Comparison of ENCODE assay signal across 10 cellular contexts in genomic region chr3:124786491-124787241, GRCh38. TPM values are rescaled to one million over a fixed set of nuclear protein-coding genes. Genes with fewer than 3 reads are reported as not detected.
A peak's percentile ranks its signal among the peaks of the same experiment; 100 is the strongest.
DNase-seq lines count a peak whose midpoint lies in the region; ATAC-seq and TF ChIP-seq lines count a peak whose summit lies in the region.
"Had no signal": no experiment of that assay in that cellular context is flagged by ENCODE, and none has a peak within 500 bp of the region (broad histone marks: within the 10 kb centered on the region; RNA-seq: fewer than 3 reads in every experiment).

No MANE protein-coding gene starts in this region.

- H3K4me1 Mint-ChIP-seq in dendritic cell treated with granulocyte-macrophage colony-stimulating factor and Interleukin-4, amounts not matched to agents 40 ng/mL and 50 ng/mL, for 4 days (ENCODE audit: low read depth) = peaks cover 47% of the 10 kb centered on the region
- peaks cover 37% of the 10 kb centered on the region for H3K4me1 Mint-ChIP-seq in CD14-positive monocyte
- H3K4me1 Mint-ChIP-seq: central memory CD8-positive, alpha-beta T cell had no signal

- intact Hi-C loops in dendritic cell treated with granulocyte-macrophage colony-stimulating factor and Interleukin-4, amounts not matched to agents 40 ng/mL and 50 ng/mL, for 4 days (cut with micrococcal nuclease) = loop anchor here (1.0 kb wide), 1 partner anchor 115 kb away; no protein-coding TSS in a partner anchor
- intact Hi-C loops in CD14-positive monocyte (cut with micrococcal nuclease) = no loop called here

- peaks cover 10% of the 10 kb centered on the region for H3K36me3 Mint-ChIP-seq in dendritic cell treated with granulocyte-macrophage colony-stimulating factor and Interleukin-4, amounts not matched to agents 40 ng/mL and 50 ng/mL, for 4 days (ENCODE audit: low read depth)
- no peaks in the 10 kb centered on the region for H3K36me3 Mint-ChIP-seq in CD14-positive monocyte

- no peak for ATAC-seq in HG02642 (IDR thresholded peaks at IDR 0.05; ENCODE audit: poor library complexity, unreplicated experiment)

- H3K27ac ChIP-seq in muscle layer of duodenum (ENCODE audit: low read length) = peak overlapping the region; percentile 16

- H3K27me3 ChIP-seq in muscle layer of duodenum (ENCODE audit: low read depth, low read length) = no peaks in the 10 kb centered on the region

- no peak for TF ChIP-seq CTCF in CD14-positive monocyte (IDR thresholded peaks at IDR 0.05)

- H3K4me3 ChIP-seq in muscle layer of duodenum (ENCODE audit: low read depth in 1 of 2, low read length in 2 of 2) = no peak overlapping the region

- no peaks in the 10 kb centered on the region for H3K9me3 ChIP-seq in muscle layer of duodenum (ENCODE audit: control insufficient read depth in 1 of 2, low read length in 2 of 2)

- H3K27me3 Mint-ChIP-seq in dendritic cell treated with granulocyte-macrophage colony-stimulating factor and Interleukin-4, amounts not matched to agents 40 ng/mL and 50 ng/mL, for 4 days = peaks cover 17% of the 10 kb centered on the region
- peaks cover 2 to 11% (median 8%) of the 10 kb centered on the region in 3 donors for H3K27me3 Mint-ChIP-seq in CD14-positive monocyte (ENCODE audit: low read depth in 3 of 3)
- H3K27me3 Mint-ChIP-seq: central memory CD8-positive, alpha-beta T cell had no signal

- peaks cover 12 to 21% of the 10 kb centered on the region in 2 donors for H3K4me1 ChIP-seq in muscle layer of duodenum (ENCODE audit: control insufficient read depth in 1 of 2, insufficient read depth in 2 of 2, low read length in 2 of 2)

- DNase-seq in ACHN (peak; percentile 25), LoVo (ENCODE audit: low spot score) (peak; percentile 12), NCI-H524 treated with DMSO at 0.1 percent for 48 hours (lab: John Stamatoyannopoulos, UW) (no peak), NCI-H69 (lab: John Stamatoyannopoulos, UW) (no peak), CD14-positive monocyte (ENCODE audit: low spot score) (no peak)
- DNase-seq: NCI-H1092 had no signal

- no peaks in the 10 kb centered on the region for H3K9me3 Mint-ChIP-seq in dendritic cell treated with granulocyte-macrophage colony-stimulating factor and Interleukin-4, amounts not matched to agents 40 ng/mL and 50 ng/mL, for 4 days
- peaks cover 0 to 2% (median 0%) of the 10 kb centered on the region in 7 donors for H3K9me3 Mint-ChIP-seq in CD14-positive monocyte
- H3K9me3 Mint-ChIP-seq: central memory CD8-positive, alpha-beta T cell had no signal

- in situ Hi-C loops in ACHN (cut with HindIII; ENCODE audit: low pct_ligation_motif_present, low pct_unique_long_range_greater_than_20kb, low sequenced_read_pairs) = no loop called here

- H3K27ac Mint-ChIP-seq in dendritic cell treated with granulocyte-macrophage colony-stimulating factor and Interleukin-4, amounts not matched to agents 40 ng/mL and 50 ng/mL, for 4 days = peak overlapping the region; percentile 24
- H3K27ac Mint-ChIP-seq in CD14-positive monocyte = no peak overlapping the region

- no peak overlapping the region for H3K4me3 Mint-ChIP-seq in dendritic cell treated with granulocyte-macrophage colony-stimulating factor and Interleukin-4, amounts not matched to agents 40 ng/mL and 50 ng/mL, for 4 days
- H3K4me3 Mint-ChIP-seq in CD14-positive monocyte = no peak overlapping the region
- H3K4me3 Mint-ChIP-seq: central memory CD8-positive, alpha-beta T cell had no signal

- H3K36me3 ChIP-seq in muscle layer of duodenum (ENCODE audit: control insufficient read depth in 1 of 2, insufficient read depth in 2 of 2, low read length in 2 of 2) = peaks cover 0 to 3% of the 10 kb centered on the region in 2 donors

RNA-seq across cellular contexts. Expression of gene UMPS, which starts 56.4 kb away (rescaled TPM):
- 10 to 100 TPM in 1 of 2 donors, 1 to 10 TPM in 1; 9.1 to 13.5 TPM for polyA plus RNA-seq in CD14-positive monocyte

Comparison
In these comparisons a context has a peak if more than half of its experiments do, and no peak if none do; other contexts are left out.
1. DNase-seq: peak in ACHN (single experiment) and LoVo (single experiment); none in NCI-H524 treated with DMSO at 0.1 percent for 48 hours (single experiment), NCI-H69 (single experiment) and CD14-positive monocyte (single experiment).